Comparison of ENCODE assay signal across 19 cellular contexts in genomic region chr17:72334205-72334604, GRCh38.
A peak's percentile ranks its signal among the peaks of the same experiment; 100 is the strongest.
DNase-seq lines count a peak whose midpoint lies in the region; ATAC-seq and TF ChIP-seq lines count a peak whose summit lies in the region.
"Had no signal": no experiment of that assay in that cellular context is flagged by ENCODE, and none has a peak within 500 bp of the region (broad histone marks: within the 10 kb centered on the region; RNA-seq: fewer than 3 reads in every experiment).

No MANE protein-coding gene starts in this region.

- TF ChIP-seq CTCF in AG09319 (IDR thresholded peaks at IDR 0.05; ENCODE audit: low read depth, low read length) (peak; percentile 29), cardiac fibroblast (IDR thresholded peaks at IDR 0.05; ENCODE audit: low read depth, low read length) (peak; percentile 26)

- no peak overlapping the region for H2AK5ac ChIP-seq in mesenchymal stem cell (ENCODE audit: low read length, severe bottlenecking)

- no CpG with 5 or more reads among the region's 3 CpGs for WGBS in mesenchymal stem cell

- no peak overlapping the region for H2BK15ac ChIP-seq in mesenchymal stem cell (ENCODE audit: low read depth, poor library complexity, severe bottlenecking)

- H4K8ac ChIP-seq in mesenchymal stem cell (ENCODE audit: low read length), result no peak overlapping the region

- no peaks in the 10 kb centered on the region for H3K9me3 ChIP-seq in mesenchymal stem cell (ENCODE audit: control insufficient read depth, low read length)
- H3K9me3 ChIP-seq: BLaER1, pancreas, uterus had no signal

- H3K36me3 ChIP-seq in mesenchymal stem cell (ENCODE audit: control insufficient read depth in 1 of 2, insufficient read depth in 2 of 2, low read depth in 1 of 2, low read length in 2 of 2), result no peaks in the 10 kb centered on the region
- H3K36me3 ChIP-seq: BLaER1, pancreas, uterus had no signal

- H2BK12ac ChIP-seq in mesenchymal stem cell (ENCODE audit: low read length in 2 of 2), result peak overlapping the region in 1 of 2 experiments; percentile 33

- H2BK120ac ChIP-seq in mesenchymal stem cell (ENCODE audit: low read depth, low read length), result no peak overlapping the region

- no peak overlapping the region for H3K9ac ChIP-seq in mesenchymal stem cell (ENCODE audit: low read length)
- H3K9ac ChIP-seq: BLaER1 had no signal

- peak overlapping the region in 1 of 2 experiments; percentile 41 for H3K18ac ChIP-seq in mesenchymal stem cell (ENCODE audit: low read depth in 1 of 2, low read length in 2 of 2)

- H3K23ac ChIP-seq in mesenchymal stem cell (ENCODE audit: low read length in 2 of 2), result no peak overlapping the region

- no peak overlapping the region for H2AFZ ChIP-seq in mesenchymal stem cell (ENCODE audit: low read depth, low read length)

- H3K14ac ChIP-seq in mesenchymal stem cell (ENCODE audit: low read length in 2 of 2), result no peak overlapping the region

- no peak overlapping the region for H4K91ac ChIP-seq in mesenchymal stem cell (ENCODE audit: low read length)

- DNase-seq in AG09319 (ENCODE audit: extremely low read depth, low read depth) (peak; percentile 12), HK-2 (ENCODE audit: unreplicated experiment) (peak; percentile 15), cardiac fibroblast (ENCODE audit: low read depth in 2 of 2) (peak; percentile 34 to 75), mesenchymal stem cell (peak; percentile 72)
- no peak for DNase-seq in activated T-cell treated with anti-CD3 and anti-CD28 coated beads, Interleukin-2, amount 50 U/mL, for 1 hour
- DNase-seq: activated CD4-positive, alpha-beta memory T cell treated with anti-CD3 and anti-CD28 coated beads for 36 hours; activated T-cell treated with anti-CD3 and anti-CD28 coated beads, Interleukin-2, amount 50 U/mL, for 72 hours; cerebellar nuclear complex; left cardiac atrium; NCI-H2081 treated with DMSO at 0.1 percent for 48 hours; NCI-H69; stimulated activated naive CD8-positive, alpha-beta T cell treated with anti-CD3 and anti-CD28 coated beads, Interleukin-15, amount 100 ng/mL, for 72 hours; uterus had no signal

- H3K79me1 ChIP-seq in mesenchymal stem cell (replicated peaks; ENCODE audit: low read length, poor library complexity, severe bottlenecking), result no peaks in the 10 kb centered on the region

- H2BK5ac ChIP-seq in mesenchymal stem cell (ENCODE audit: low read depth, low read length, poor library complexity, severe bottlenecking), result no peak overlapping the region

- no peaks in the 10 kb centered on the region for H3K27me3 ChIP-seq in mesenchymal stem cell (ENCODE audit: control insufficient read depth in 1 of 2, insufficient read depth in 1 of 2, low read length in 2 of 2)
- H3K27me3 ChIP-seq: BLaER1, pancreas had no signal

- no peak overlapping the region for H3K4me2 ChIP-seq in mesenchymal stem cell (ENCODE audit: low read length, poor library complexity, severe bottlenecking)
- H3K4me2 ChIP-seq: BLaER1 had no signal

- no peak for ATAC-seq in GM19452 (IDR thresholded peaks at IDR 0.05; ENCODE audit: unreplicated experiment)
- no peak for ATAC-seq in GM21526 (IDR thresholded peaks at IDR 0.05; ENCODE audit: low FRiP score, unreplicated experiment)
- no peak for ATAC-seq in GM18511 (IDR thresholded peaks at IDR 0.05; ENCODE audit: unreplicated experiment)
- ATAC-seq: activated T-cell treated with anti-CD3 and anti-CD28 coated beads, Interleukin-2, amount 50 U/mL, for 72 hours; stimulated activated naive CD8-positive, alpha-beta T cell treated with anti-CD3 and anti-CD28 coated beads, Interleukin-15, amount 100 ng/mL, for 72 hours had no signal

- no peak overlapping the region for H3K27ac ChIP-seq in mesenchymal stem cell (ENCODE audit: low read length, poor library complexity, severe bottlenecking)
- H3K27ac ChIP-seq: BLaER1, pancreas, SK-N-MC, uterus had no signal

- H3K4me1 ChIP-seq in mesenchymal stem cell (ENCODE audit: control insufficient read depth, insufficient read depth, low read depth, low read length), result peaks cover 9% of the 10 kb centered on the region
- H3K4me1 ChIP-seq: uterus had no signal

- no peak overlapping the region for H3K4ac ChIP-seq in mesenchymal stem cell (ENCODE audit: low read depth in 1 of 2, low read length in 2 of 2)

- no peak overlapping the region for H3K4me3 ChIP-seq in cardiac fibroblast (replicated peaks in 1 of 2; ENCODE audit: low read depth in 2 of 2, low read length in 2 of 2)
- H3K4me3 ChIP-seq in mesenchymal stem cell (ENCODE audit: insufficient read depth in 1 of 2, low read depth in 1 of 2, low read length in 2 of 2), result no peak overlapping the region
- H3K4me3 ChIP-seq: BLaER1, pancreas, SK-N-MC, uterus had no signal
